Comparison of ENCODE assay signal across 1 cellular context in genomic region chr14:74647061-74647833, GRCh38.
TF ChIP-seq lines count a peak whose summit lies in the region.

No MANE protein-coding gene starts in this region.

TF ChIP-seq in HepG2, 621 proteins besides CTCF, POLR2A, EP300 and RAD21:
- no peak for TF ChIP-seq FLYWCH1 (CRISPR knock-in tag; IDR thresholded peaks at IDR 0.05)
- no peak for TF ChIP-seq JUND (CRISPR knock-in tag; IDR thresholded peaks at IDR 0.05)
- TF ChIP-seq ZMAT5 (CRISPR knock-in tag; IDR thresholded peaks at IDR 0.05; ENCODE audit: borderline replicate concordance, low read depth), result no peak
- no peak for TF ChIP-seq EED (CRISPR knock-in tag; IDR thresholded peaks at IDR 0.05)
- TF ChIP-seq REST (IDR thresholded peaks at IDR 0.05; ENCODE audit: borderline replicate concordance in 1 of 2, low read depth in 1 of 2, low read length in 2 of 2), result no peak
- no peak for TF ChIP-seq SATB2 (CRISPR knock-in tag; IDR thresholded peaks at IDR 0.05)
- TF ChIP-seq RERE (CRISPR knock-in tag; IDR thresholded peaks at IDR 0.05; ENCODE audit: low read depth), result no peak
- no peak for TF ChIP-seq PHF21A (CRISPR knock-in tag; IDR thresholded peaks at IDR 0.05)
- TF ChIP-seq ZNF7 (CRISPR knock-in tag; IDR thresholded peaks at IDR 0.05), result no peak
- TF ChIP-seq KLF6 (CRISPR knock-in tag; IDR thresholded peaks at IDR 0.05), result no peak
- TF ChIP-seq ZNF546 (CRISPR knock-in tag; conservative IDR thresholded peaks at IDR 0.05), result no peak
- TF ChIP-seq MXD3 (CRISPR knock-in tag; IDR thresholded peaks at IDR 0.05), result no peak
- TF ChIP-seq ZNF33B (CRISPR knock-in tag; IDR thresholded peaks at IDR 0.05), result no peak
- TF ChIP-seq ZNF451 (CRISPR knock-in tag; IDR thresholded peaks at IDR 0.05), result no peak
- TF ChIP-seq ZC3H13 (CRISPR knock-in tag; IDR thresholded peaks at IDR 0.05), result no peak
- no peak for TF ChIP-seq ARNTL (CRISPR knock-in tag; IDR thresholded peaks at IDR 0.05)
- TF ChIP-seq EHMT2 (IDR thresholded peaks at IDR 0.05; ENCODE audit: borderline replicate concordance, low read depth, low read length), result no peak
TF ChIP-seq in HepG2: peak in this region for 0.
